In the genomic region with DNA sequence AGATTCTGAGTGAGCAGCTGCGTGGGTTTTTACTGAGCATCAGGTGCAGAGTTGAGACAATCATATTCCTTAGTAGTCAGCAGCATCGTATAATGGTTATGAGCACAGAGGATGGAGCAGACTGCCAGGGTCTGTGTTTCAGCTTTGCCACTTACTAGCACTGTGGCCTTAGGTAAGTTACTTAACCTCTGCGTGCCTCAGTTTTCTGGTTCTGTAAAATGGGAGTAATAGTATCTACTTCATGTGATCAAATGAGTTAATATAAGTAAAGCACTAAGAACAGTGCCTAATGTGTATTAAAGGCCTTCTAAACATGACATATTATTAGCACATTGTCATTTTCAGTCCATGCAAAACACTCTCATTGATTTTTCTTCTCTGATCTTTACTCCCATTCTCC, we compare ENCODE assay signal across 10 cellular contexts. TPM values are rescaled to one million over a fixed set of nuclear protein-coding genes. Genes with fewer than 3 reads are reported as not detected.
"Had no signal": no experiment of that assay in that cellular context is flagged by ENCODE, and none has a peak within 500 bp of the region (broad histone marks: within the 10 kb centered on the region; RNA-seq: fewer than 3 reads in every experiment).

No MANE protein-coding gene starts in this region.

- H3K36me3 ChIP-seq: HAP-1 had no signal

- H3K4me2 ChIP-seq: GM23338 had no signal

- H2AFZ ChIP-seq: GM23248, GM23338 had no signal

- H3K9me3 ChIP-seq: HAP-1 had no signal

- H3K27ac ChIP-seq: GM23248 had no signal

- ATAC-seq: GM23338, HCT116 had no signal

- H3K4me3 ChIP-seq: GM23248, GM23338, HAP-1 had no signal

- H3K9ac ChIP-seq: GM23248 had no signal

- DNase-seq: GM23248, GOT3, H7, H9, HCEC 1CT, HFFc6 had no signal

- FAIRE-seq: H54 had no signal

RNA-seq across cellular contexts. Expression of a gene that starts 44.8 kb away (rescaled TPM):
- polyA plus RNA-seq: GM23338 had no signal
